Comparison of ENCODE assay signal across 1 cellular context in genomic region chr6:36874443-36875249, GRCh38.
TF ChIP-seq lines count a peak whose summit lies in the region.

Gene PPIL1, minus strand, starts transcription at chr6:36874803. Its CDS starts 31 bp downstream, at chr6:36874772.

TF ChIP-seq in K562, 482 proteins besides CTCF, POLR2A, EP300 and RAD21 (continued from another document and continues in another):
- TF ChIP-seq TBL1XR1 (IDR thresholded peaks at IDR 0.05; ENCODE audit: low read length in 2 of 2) = peak; percentile 20 to 74; a peak in 3 of 4 replicates
- no peak for TF ChIP-seq ZZZ3 (IDR thresholded peaks at IDR 0.05)
- peak; percentile 64; the same call in 1 of the 2 replicates for TF ChIP-seq TEAD2 (tag; IDR thresholded peaks at IDR 0.05)
- TF ChIP-seq SMAD4 (CRISPR knock-in tag; conservative IDR thresholded peaks at IDR 0.05) = peak; percentile 89; the same call in 1 of the 2 replicates
- TF ChIP-seq SMAD1 (IDR thresholded peaks at IDR 0.05; ENCODE audit: low read depth, low read length, partially characterized antibody) = peak; percentile 39
- TF ChIP-seq ZFPM2 (CRISPR knock-in tag; IDR thresholded peaks at IDR 0.05) = no peak
- peak; percentile 28; the same call in 1 of the 2 replicates for TF ChIP-seq GTF2A2 (tag; IDR thresholded peaks at IDR 0.05)
- TF ChIP-seq PTBP1 (IDR thresholded peaks at IDR 0.05; ENCODE audit: low read depth, low read length) = no peak
- TF ChIP-seq POLR2AphosphoS2 (IDR thresholded peaks at IDR 0.05; ENCODE audit: low read length) = no peak
- TF ChIP-seq PHF8 (IDR thresholded peaks at IDR 0.05; ENCODE audit: borderline replicate concordance, low read length) = peak; percentile 90
- TF ChIP-seq GABPB2 (CRISPR knock-in tag; conservative IDR thresholded peaks at IDR 0.05) = 0 out of 2 replicates have a peak, but pooled peaks have one; percentile 32
- peak; percentile 80 for TF ChIP-seq L3MBTL2 (IDR thresholded peaks at IDR 0.05)
- no peak for TF ChIP-seq ARID2 (IDR thresholded peaks at IDR 0.05)
- TF ChIP-seq ZNF79 (CRISPR knock-in tag; IDR thresholded peaks at IDR 0.05; ENCODE audit: low read depth) = peak; percentile 6; the same call in 1 of the 2 replicates
- TF ChIP-seq ZNF785 (CRISPR knock-in tag; IDR thresholded peaks at IDR 0.05) = no peak
- TF ChIP-seq SPI1 (IDR thresholded peaks at IDR 0.05; ENCODE audit: borderline replicate concordance, low read depth, low read length) = no peak
- TF ChIP-seq FOSL1 (tag; conservative IDR thresholded peaks at IDR 0.05) = no peak; the same call in 1 of the 2 replicates
- TF ChIP-seq XRCC5 (IDR thresholded peaks at IDR 0.05; ENCODE audit: low read depth, low read length) = peak; percentile 93; the same call in 1 of the 2 replicates
- TF ChIP-seq ID3 (CRISPR knock-in tag; IDR thresholded peaks at IDR 0.05) = no peak
- TF ChIP-seq ID3 (tag; IDR thresholded peaks at IDR 0.05) = peak; percentile 83
- 0 out of 2 replicates have a peak, but pooled peaks have one; percentile 28 for TF ChIP-seq CAMTA2 (CRISPR knock-in tag; conservative IDR thresholded peaks at IDR 0.05)
- peak; percentile 5; the same call in 1 of the 2 replicates for TF ChIP-seq ZNF707 (CRISPR knock-in tag; conservative IDR thresholded peaks at IDR 0.05)
- 0 out of 2 replicates have a peak, but pooled peaks have one; percentile 56 for TF ChIP-seq PREB (CRISPR knock-in tag; IDR thresholded peaks at IDR 0.05)
- no peak for TF ChIP-seq ZNF3 (CRISPR knock-in tag; IDR thresholded peaks at IDR 0.05)
- no peak for TF ChIP-seq FOXJ3 (CRISPR knock-in tag; IDR thresholded peaks at IDR 0.05)
- 0 out of 4 replicates have a peak, but pooled peaks of 1 of the 2 experiments have one; percentile 4 for TF ChIP-seq MLX (CRISPR knock-in tag; conservative IDR thresholded peaks at IDR 0.05)
- TF ChIP-seq KLF13 (tag; IDR thresholded peaks at IDR 0.05; ENCODE audit: borderline replicate concordance, low read depth) = peak; percentile 94
- TF ChIP-seq CBFA2T3 (IDR thresholded peaks at IDR 0.05) = 0 out of 2 replicates have a peak, but pooled peaks have one; percentile 28
- TF ChIP-seq ZNF124 (CRISPR knock-in tag; IDR thresholded peaks at IDR 0.05) = no peak
- TF ChIP-seq DDX20 (tag; IDR thresholded peaks at IDR 0.05; ENCODE audit: low read depth) = no peak
- TF ChIP-seq ZNF551 (CRISPR knock-in tag; IDR thresholded peaks at IDR 0.05) = no peak
- peak; percentile 99 for TF ChIP-seq NKRF (IDR thresholded peaks at IDR 0.05; ENCODE audit: borderline replicate concordance)
- no peak for TF ChIP-seq MAFF (IDR thresholded peaks at IDR 0.05; ENCODE audit: low read length)
- 0 out of 2 replicates have a peak, but pooled peaks have one; percentile 38 for TF ChIP-seq NR1H2 (CRISPR knock-in tag; IDR thresholded peaks at IDR 0.05)
- no peak for TF ChIP-seq BCL6 (CRISPR knock-in tag; IDR thresholded peaks at IDR 0.05)
- TF ChIP-seq LCOR (CRISPR knock-in tag; IDR thresholded peaks at IDR 0.05) = peak; percentile 98
- no peak for TF ChIP-seq ZNF134 (CRISPR knock-in tag; conservative IDR thresholded peaks at IDR 0.05)
- TF ChIP-seq ZMIZ1 (IDR thresholded peaks at IDR 0.05; ENCODE audit: low read depth in 2 of 2, low read length in 2 of 2) = no peak
- no peak for TF ChIP-seq ZSCAN32 (CRISPR knock-in tag; IDR thresholded peaks at IDR 0.05)
- no peak for TF ChIP-seq THAP7 (CRISPR knock-in tag; IDR thresholded peaks at IDR 0.05)
- no peak for TF ChIP-seq SAFB (IDR thresholded peaks at IDR 0.05; ENCODE audit: borderline replicate concordance, low read depth, low read length)
- no peak for TF ChIP-seq CHD4 (IDR thresholded peaks at IDR 0.05; ENCODE audit: insufficient read depth, insufficient replicate concordance, low read depth, low read length, poor library complexity, severe bottlenecking)
- TF ChIP-seq MBD2 (IDR thresholded peaks at IDR 0.05; ENCODE audit: borderline replicate concordance, low read depth) = peak; percentile 44
- TF ChIP-seq CHCHD3 (CRISPR knock-in tag; IDR thresholded peaks at IDR 0.05) = no peak
- TF ChIP-seq NONO (IDR thresholded peaks at IDR 0.05; ENCODE audit: low read depth in 2 of 2, low read length in 1 of 2) = peak in 1 of 2 experiments; percentile 35; a peak in 1 of 4 replicates
- TF ChIP-seq PHF20 (IDR thresholded peaks at IDR 0.05; ENCODE audit: partially characterized antibody) = peak; percentile 98
- TF ChIP-seq ZNF57 (CRISPR knock-in tag; IDR thresholded peaks at IDR 0.05) = no peak
- TF ChIP-seq ARHGAP35 (IDR thresholded peaks at IDR 0.05; ENCODE audit: partially characterized antibody) = no peak
- peak; percentile 38 to 43; a peak in 2 of 4 replicates for TF ChIP-seq SIX5 (IDR thresholded peaks at IDR 0.05; ENCODE audit: borderline replicate concordance in 1 of 2, insufficient read depth in 1 of 2, low read depth in 1 of 2, low read length in 2 of 2)
- TF ChIP-seq MEF2A (IDR thresholded peaks at IDR 0.05; ENCODE audit: control insufficient read depth, low read depth, low read length) = no peak
- no peak for TF ChIP-seq PTTG1 (tag; IDR thresholded peaks at IDR 0.05; ENCODE audit: low read depth)
- TF ChIP-seq PKNOX1 (IDR thresholded peaks at IDR 0.05) = peak; percentile 88
- TF ChIP-seq CBX2 (IDR thresholded peaks at IDR 0.05; ENCODE audit: insufficient read depth, low read length, poor library complexity, severe bottlenecking) = no peak
- TF ChIP-seq SAP30 (IDR thresholded peaks at IDR 0.05; ENCODE audit: borderline replicate concordance, insufficient read depth, low read depth, low read length, poor library complexity, severe bottlenecking) = peak; percentile 98
- TF ChIP-seq ZNF143 (CRISPR knock-in tag; IDR thresholded peaks at IDR 0.05) = no peak
- peak; percentile 95 for TF ChIP-seq POLR2G (IDR thresholded peaks at IDR 0.05; ENCODE audit: low read depth, low read length)
- peak; percentile 87; the same call in 1 of the 2 replicates for TF ChIP-seq E2F3 (CRISPR knock-in tag; IDR thresholded peaks at IDR 0.05)
- TF ChIP-seq SMC3 (conservative IDR thresholded peaks at IDR 0.05; ENCODE audit: insufficient read depth, low read depth, low read length) = no peak
- no peak for TF ChIP-seq ZNF518B (CRISPR knock-in tag; IDR thresholded peaks at IDR 0.05)
- TF ChIP-seq KDM2B (CRISPR knock-in tag; IDR thresholded peaks at IDR 0.05) = 0 out of 2 replicates have a peak, but pooled peaks have one; percentile 32
- no peak for TF ChIP-seq PHTF2 (CRISPR knock-in tag; IDR thresholded peaks at IDR 0.05)
- peak; percentile 57 for TF ChIP-seq E2F4 (CRISPR knock-in tag; IDR thresholded peaks at IDR 0.05; ENCODE audit: low read depth)
- TF ChIP-seq ZNF146 (CRISPR knock-in tag; IDR thresholded peaks at IDR 0.05; ENCODE audit: unreplicated experiment) = no peak
